2 cellular contexts compared by ENCODE assay signal in genomic region chr16:709651-710499, GRCh38.
TF ChIP-seq lines count a peak whose summit lies in the region.

No MANE protein-coding gene starts in this region.

TF ChIP-seq in A549, 52 proteins besides CTCF, POLR2A, EP300 and RAD21 (continued from another document):
- TF ChIP-seq KDM1A (IDR thresholded peaks at IDR 0.05; ENCODE audit: low read depth) (no peak), FOSL2 (IDR thresholded peaks at IDR 0.05) (no peak), FOSL2 (CRISPR knock-in tag; IDR thresholded peaks at IDR 0.05) (peak; percentile 69), RFX5 (IDR thresholded peaks at IDR 0.05) (peak; percentile 78), RCOR1 (IDR thresholded peaks at IDR 0.05; ENCODE audit: low read depth, low read length) (no peak), REST (IDR thresholded peaks at IDR 0.05) (no peak), CEBPB (IDR thresholded peaks at IDR 0.05) (no peak), HOXA7 (CRISPR knock-in tag; IDR thresholded peaks at IDR 0.05) (no peak), SREBF2 (IDR thresholded peaks at IDR 0.05) (no peak), USF2 (IDR thresholded peaks at IDR 0.05) (no peak), CHD2 (IDR thresholded peaks at IDR 0.05; ENCODE audit: low read length, partially characterized antibody) (no peak)

TF ChIP-seq in HEK293, 187 proteins besides CTCF, POLR2A, EP300 and RAD21 (continued from another document):
- TF ChIP-seq ZBTB49 (tag by site-specific recombination; IDR thresholded peaks at IDR 0.05; ENCODE audit: low read depth) (no peak), ZBTB17 (tag by site-specific recombination; IDR thresholded peaks at IDR 0.05) (0 out of 2 replicates have a peak, but pooled peaks have one; percentile 23), EGR2 (tag by site-specific recombination; IDR thresholded peaks at IDR 0.05; ENCODE audit: low read depth) (peak; percentile 16; the same call in 1 of the 2 replicates), ZNF521 (tag by site-specific recombination; IDR thresholded peaks at IDR 0.05) (no peak), ZNF776 (tag by site-specific recombination; IDR thresholded peaks at IDR 0.05; ENCODE audit: borderline replicate concordance) (no peak), ZNF660 (tag by site-specific recombination; IDR thresholded peaks at IDR 0.05) (no peak), ZNF530 (tag by site-specific recombination; IDR thresholded peaks at IDR 0.05; ENCODE audit: low read depth) (no peak), ZNF223 (tag by site-specific recombination; IDR thresholded peaks at IDR 0.05) (peak; percentile 58; the same call in 1 of the 2 replicates), ZNF138 (tag by site-specific recombination; IDR thresholded peaks at IDR 0.05; ENCODE audit: borderline replicate concordance) (no peak), ZNF600 (tag by site-specific recombination; IDR thresholded peaks at IDR 0.05) (peak; percentile 74), ZNF112 (tag by site-specific recombination; IDR thresholded peaks at IDR 0.05) (no peak), PATZ1 (tag by site-specific recombination; IDR thresholded peaks at IDR 0.05) (peak; percentile 49; the same call in 1 of the 2 replicates), MYNN (tag by site-specific recombination; IDR thresholded peaks at IDR 0.05; ENCODE audit: borderline replicate concordance) (peak; percentile 99)
- TF ChIP-seq, protein P1, sequence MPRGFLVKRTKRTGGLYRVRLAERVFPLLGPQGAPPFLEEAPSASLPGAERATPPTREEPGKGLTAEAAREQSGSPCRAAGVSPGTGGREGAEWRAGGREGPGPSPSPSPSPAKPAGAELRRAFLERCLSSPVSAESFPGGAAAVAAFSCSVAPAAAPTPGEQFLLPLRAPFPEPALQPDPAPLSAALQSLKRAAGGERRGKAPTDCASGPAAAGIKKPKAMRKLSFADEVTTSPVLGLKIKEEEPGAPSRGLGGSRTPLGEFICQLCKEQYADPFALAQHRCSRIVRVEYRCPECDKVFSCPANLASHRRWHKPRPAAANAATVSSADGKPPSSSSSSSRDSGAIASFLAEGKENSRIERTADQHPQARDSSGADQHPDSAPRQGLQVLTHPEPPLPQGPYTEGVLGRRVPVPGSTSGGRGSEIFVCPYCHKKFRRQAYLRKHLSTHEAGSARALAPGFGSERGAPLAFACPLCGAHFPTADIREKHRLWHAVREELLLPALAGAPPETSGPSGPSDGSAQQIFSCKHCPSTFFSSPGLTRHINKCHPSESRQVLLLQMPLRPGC (tag by site-specific recombination; IDR thresholded peaks at IDR 0.05) = no peak
TF ChIP-seq in HEK293: peak in this region for 8.
